ENCODE assay signal across 15 cellular contexts in the genomic region with DNA sequence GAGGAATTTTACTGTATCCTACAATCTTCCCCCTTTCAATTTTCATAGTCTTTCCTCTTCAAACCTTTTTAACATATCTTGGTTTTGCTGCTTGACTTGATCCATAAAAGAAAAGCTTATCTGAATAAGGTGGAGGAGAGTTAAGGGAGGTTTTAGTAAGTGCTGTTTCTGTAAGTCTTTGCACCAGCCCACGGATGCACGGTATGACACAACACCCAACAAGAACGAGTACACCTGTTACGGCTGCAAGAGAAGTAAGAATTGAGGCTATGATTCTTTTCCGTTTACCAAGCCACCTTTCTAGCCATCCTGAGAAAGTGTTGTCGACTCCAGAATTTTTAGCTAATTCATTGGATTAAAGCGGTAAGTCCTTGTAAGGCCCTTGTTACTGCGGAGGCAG. TPM values are rescaled to one million over a fixed set of nuclear protein-coding genes. Genes with fewer than 3 reads are reported as not detected.
A peak's percentile ranks its signal among the peaks of the same experiment; 100 is the strongest.
DNase-seq lines count a peak whose midpoint lies in the region; ATAC-seq, FAIRE-seq and TF ChIP-seq lines count a peak whose summit lies in the region.
"Had no signal": no experiment of that assay in that cellular context is flagged by ENCODE, and none has a peak within 500 bp of the region (broad histone marks: within the 10 kb centered on the region; RNA-seq: fewer than 3 reads in every experiment).

No MANE protein-coding gene starts in this region.

- peak overlapping the region; percentile 38; the same call in 1 of the 2 replicates for H3K4me2 ChIP-seq in HCT116 (ENCODE audit: low read length)

- no peak overlapping the region for H3K27ac Mint-ChIP-seq in activated CD4-positive, alpha-beta memory T cell treated with anti-CD3 and anti-CD28 coated beads for 36 hours
- H3K27ac Mint-ChIP-seq in activated CD4-positive, alpha-beta memory T cell treated with anti-CD3 and anti-CD28 coated beads, Interleukin-2, amount 10 ng/mL, durations not matched to agents 7 days and 5 days = no peak overlapping the region

- CTCF ChIA-PET in activated CD4-positive, alpha-beta memory T cell treated with anti-CD3 and anti-CD28 coated beads for 36 hours (lab: Charles Lee) = interaction anchor here (1.1 to 1.3 kb wide), 3 partner anchors 10 to 24 kb away, joined by 3 to 4 read pairs (median 3); no protein-coding TSS in a partner anchor
- CTCF ChIA-PET in activated CD4-positive, alpha-beta memory T cell treated with anti-CD3 and anti-CD28 coated beads, Interleukin-2, amount 10 ng/mL, durations not matched to agents 7 days and 5 days (lab: Charles Lee) = interaction anchor here (1.0 kb wide), 1 partner anchor 10 kb away, joined by 5 read pairs; no protein-coding TSS in a partner anchor
- CTCF ChIA-PET in HCT116 (lab: Charles Lee) (interaction anchor here (1.3 kb wide), 1 partner anchor 10 kb away, joined by 9 read pairs; no protein-coding TSS in a partner anchor), GM10248 (lab: Yijun Ruan, JAX) (interaction anchor here (1.4 to 2.4 kb wide), 2 partner anchors 10 to 25 kb away, joined by 3 to 10 read pairs; no protein-coding TSS in a partner anchor)

- H3K4me1 ChIP-seq in HCT116 (ENCODE audit: control insufficient read depth in 1 of 2, insufficient read depth in 2 of 2, low read length in 2 of 2) = peaks cover 0 to 8% of the 10 kb centered on the region in 2 experiments; a peak in 2 of 4 replicates
- H3K4me1 ChIP-seq: BE2C had no signal

- H3K27me3 ChIP-seq in HCT116 (ENCODE audit: insufficient read depth, low read length) = no peaks in the 10 kb centered on the region
- H3K27me3 ChIP-seq in bronchial epithelial cell (ENCODE audit: control insufficient read depth, insufficient read depth, low read length) = no peaks in the 10 kb centered on the region
- H3K27me3 ChIP-seq: BE2C had no signal

- intact Hi-C loops in activated CD4-positive, alpha-beta memory T cell treated with anti-CD3 and anti-CD28 coated beads for 36 hours (cut with micrococcal nuclease) = no loop called here
- intact Hi-C loops in HCT116 (cut with micrococcal nuclease) = no loop called here

- H3K36me3 Mint-ChIP-seq in activated CD4-positive, alpha-beta memory T cell treated with anti-CD3 and anti-CD28 coated beads for 36 hours = no peaks in the 10 kb centered on the region
- no peaks in the 10 kb centered on the region for H3K36me3 Mint-ChIP-seq in activated CD4-positive, alpha-beta memory T cell treated with anti-CD3 and anti-CD28 coated beads, Interleukin-2, amount 10 ng/mL, durations not matched to agents 7 days and 5 days (ENCODE audit: low read depth)
- H3K36me3 Mint-ChIP-seq: CD4-positive, alpha-beta memory T cell had no signal

- no peak for TF ChIP-seq RAD21 in HCT116 (IDR thresholded peaks at IDR 0.05; ENCODE audit: low read depth)

- H3K4me3 ChIP-seq in HCT116 (replicated peaks in 1 of 2; ENCODE audit: low read depth in 1 of 2, low read length in 2 of 2) (no peak overlapping the region), bronchial epithelial cell (ENCODE audit: low read depth, low read length) (no peak overlapping the region)
- H3K4me3 ChIP-seq: GM23248 had no signal

- H3K27me3 Mint-ChIP-seq in activated CD4-positive, alpha-beta memory T cell treated with anti-CD3 and anti-CD28 coated beads for 36 hours = peaks cover 3% of the 10 kb centered on the region
- peaks cover 2% of the 10 kb centered on the region for H3K27me3 Mint-ChIP-seq in activated CD4-positive, alpha-beta memory T cell treated with anti-CD3 and anti-CD28 coated beads, Interleukin-2, amount 10 ng/mL, durations not matched to agents 7 days and 5 days

- POLR2A ChIA-PET in activated CD4-positive, alpha-beta memory T cell treated with anti-CD3 and anti-CD28 coated beads for 36 hours (lab: Charles Lee) = no interaction called here
- POLR2A ChIA-PET in activated CD4-positive, alpha-beta memory T cell treated with anti-CD3 and anti-CD28 coated beads, Interleukin-2, amount 10 ng/mL, durations not matched to agents 7 days and 5 days (lab: Charles Lee) = no interaction called here
- POLR2A ChIA-PET in HCT116 (lab: Charles Lee) = no interaction called here
- POLR2A ChIA-PET in GM10248 (lab: Yijun Ruan, JAX) = no interaction called here

- no peaks in the 10 kb centered on the region for H3K9me2 ChIP-seq in HCT116 (ENCODE audit: insufficient read depth)

- ATAC-seq in HCT116 = no peak

- no peak overlapping the region for H3K27ac ChIP-seq in HCT116 (ENCODE audit: low read depth, low read length)
- H3K27ac ChIP-seq: C4-2B, GM23248 had no signal

- H3K9me3 ChIP-seq in HCT116 (ENCODE audit: control insufficient read depth in 1 of 2, insufficient read depth in 1 of 2, low read depth in 1 of 2, low read length in 2 of 2) = no peaks in the 10 kb centered on the region
- H3K9me3 ChIP-seq: BE2C had no signal

- BruUV-seq in HCT116 (replicated peaks; lab: Mats Ljungman, UMichigan) = no TSS peak

- no peak for TF ChIP-seq POLR2A in HCT116 (IDR thresholded peaks at IDR 0.05; ENCODE audit: borderline replicate concordance, extremely low read depth, insufficient read depth, insufficient read length)

- peak; percentile 26 for DNase-seq in activated CD4-positive, alpha-beta memory T cell treated with anti-CD3 and anti-CD28 coated beads for 36 hours
- DNase-seq in activated CD4-positive, alpha-beta memory T cell treated with anti-CD3 and anti-CD28 coated beads, Interleukin-2, amount 10 ng/mL, durations not matched to agents 7 days and 5 days = no peak
- DNase-seq in HCT116 (ENCODE audit: low read depth, low spot score) = no peak
- DNase-seq in bronchial epithelial cell (ENCODE audit: low read depth) = peak; percentile 1
- no peak for DNase-seq in GM10248 (ENCODE audit: extremely low spot score)
- no peak for DNase-seq in effector CD4-positive, alpha-beta T cell
- DNase-seq in DMS 273 (lab: John Stamatoyannopoulos, UW; ENCODE audit: unreplicated experiment) = no peak
- DNase-seq: BE2C; CD4-positive, alpha-beta memory T cell; DMS79; GM23248; H7 had no signal

- H3K4me1 Mint-ChIP-seq in activated CD4-positive, alpha-beta memory T cell treated with anti-CD3 and anti-CD28 coated beads for 36 hours (ENCODE audit: low read depth) = peaks cover 7% of the 10 kb centered on the region
- H3K4me1 Mint-ChIP-seq in activated CD4-positive, alpha-beta memory T cell treated with anti-CD3 and anti-CD28 coated beads, Interleukin-2, amount 10 ng/mL, durations not matched to agents 7 days and 5 days = peaks cover 8% of the 10 kb centered on the region

- peaks cover 3% of the 10 kb centered on the region for H3K9me3 Mint-ChIP-seq in activated CD4-positive, alpha-beta memory T cell treated with anti-CD3 and anti-CD28 coated beads for 36 hours
- H3K9me3 Mint-ChIP-seq in activated CD4-positive, alpha-beta memory T cell treated with anti-CD3 and anti-CD28 coated beads, Interleukin-2, amount 10 ng/mL, durations not matched to agents 7 days and 5 days = no peaks in the 10 kb centered on the region

- no peak for TF ChIP-seq CTCF in HCT116 (IDR thresholded peaks at IDR 0.05 in 2 of 3, conservative IDR thresholded peaks at IDR 0.05 in 1 of 3; ENCODE audit: borderline replicate concordance in 1 of 3, insufficient read depth in 1 of 3, low read depth in 2 of 3, low read length in 2 of 3)
- no peak for TF ChIP-seq CTCF in bronchial epithelial cell (IDR thresholded peaks at IDR 0.05; ENCODE audit: insufficient read depth, low read length, severe bottlenecking)
- TF ChIP-seq CTCF in GM10248 (IDR thresholded peaks at IDR 0.05; ENCODE audit: control extremely low read depth, extremely low read depth, low read depth, missing control alignments) = no peak

- H4K20me1 ChIP-seq in HCT116 (ENCODE audit: insufficient read depth) = no peaks in the 10 kb centered on the region

- peak overlapping the region; percentile 59 for H2AFZ ChIP-seq in HCT116 (ENCODE audit: low read depth, low read length, poor library complexity, severe bottlenecking)
- H2AFZ ChIP-seq: GM23248 had no signal

- no peak overlapping the region for H3K9ac ChIP-seq in HCT116 (ENCODE audit: low read length)
- H3K9ac ChIP-seq: GM23248 had no signal

- H3K36me3 ChIP-seq in HCT116 (ENCODE audit: control insufficient read depth in 1 of 2, insufficient read depth in 2 of 2, low read length in 2 of 2) (no peaks in the 10 kb centered on the region), bronchial epithelial cell (ENCODE audit: control insufficient read depth, insufficient read depth, low read length) (no peaks in the 10 kb centered on the region)
- H3K36me3 ChIP-seq: BE2C had no signal

- no peak overlapping the region for H3K4me3 Mint-ChIP-seq in activated CD4-positive, alpha-beta memory T cell treated with anti-CD3 and anti-CD28 coated beads for 36 hours
- no peak overlapping the region for H3K4me3 Mint-ChIP-seq in activated CD4-positive, alpha-beta memory T cell treated with anti-CD3 and anti-CD28 coated beads, Interleukin-2, amount 10 ng/mL, durations not matched to agents 7 days and 5 days

- RAD21 ChIA-PET in HCT116 (lab: Charles Lee; ENCODE audit: low non-redundant PET in 1 of 2, low total read pairs in 2 of 2, uncharacterized antibody in 2 of 2, unreplicated experiment in 2 of 2) = no interaction called here

- no peaks in the 10 kb centered on the region for H3K79me2 ChIP-seq in HCT116 (ENCODE audit: insufficient read depth, low read length)

- FAIRE-seq in bronchial epithelial cell (lab: Jason Lieb, UNC) = no peak
- FAIRE-seq: A204.1, GM12891 had no signal

TF ChIP-seq in HCT116, 20 proteins besides CTCF, POLR2A, EP300 and RAD21 (continues in another document):
- TF ChIP-seq ELF1 (IDR thresholded peaks at IDR 0.05; ENCODE audit: borderline replicate concordance, low read depth) (no peak), SP1 (IDR thresholded peaks at IDR 0.05; ENCODE audit: low read depth) (no peak), SIN3A (IDR thresholded peaks at IDR 0.05; ENCODE audit: low read depth) (no peak)
- TF ChIP-seq, protein P1, sequence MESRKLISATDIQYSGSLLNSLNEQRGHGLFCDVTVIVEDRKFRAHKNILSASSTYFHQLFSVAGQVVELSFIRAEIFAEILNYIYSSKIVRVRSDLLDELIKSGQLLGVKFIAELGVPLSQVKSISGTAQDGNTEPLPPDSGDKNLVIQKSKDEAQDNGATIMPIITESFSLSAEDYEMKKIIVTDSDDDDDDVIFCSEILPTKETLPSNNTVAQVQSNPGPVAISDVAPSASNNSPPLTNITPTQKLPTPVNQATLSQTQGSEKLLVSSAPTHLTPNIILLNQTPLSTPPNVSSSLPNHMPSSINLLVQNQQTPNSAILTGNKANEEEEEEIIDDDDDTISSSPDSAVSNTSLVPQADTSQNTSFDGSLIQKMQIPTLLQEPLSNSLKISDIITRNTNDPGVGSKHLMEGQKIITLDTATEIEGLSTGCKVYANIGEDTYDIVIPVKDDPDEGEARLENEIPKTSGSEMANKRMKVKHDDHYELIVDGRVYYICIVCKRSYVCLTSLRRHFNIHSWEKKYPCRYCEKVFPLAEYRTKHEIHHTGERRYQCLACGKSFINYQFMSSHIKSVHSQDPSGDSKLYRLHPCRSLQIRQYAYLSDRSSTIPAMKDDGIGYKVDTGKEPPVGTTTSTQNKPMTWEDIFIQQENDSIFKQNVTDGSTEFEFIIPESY (IDR thresholded peaks at IDR 0.05; ENCODE audit: extremely low read depth, insufficient replicate concordance, low read length) = no peak

RNA-seq across cellular contexts. Expression of a gene that starts 26.1 kb away (rescaled TPM):
- 1 to 10 TPM; 4.4 to 4.6 TPM for total RNA-seq in activated CD4-positive, alpha-beta memory T cell treated with anti-CD3 and anti-CD28 coated beads for 36 hours
- 1 to 10 TPM; 4.2 to 4.6 TPM for total RNA-seq in activated CD4-positive, alpha-beta memory T cell treated with anti-CD3 and anti-CD28 coated beads, Interleukin-2, amount 10 ng/mL, durations not matched to agents 7 days and 5 days
- 14.2 TPM for total RNA-seq in HCT116 (2021; ENCODE audit: unreplicated experiment)
- 2.2 and 3.4 TPM in 2 replicates for polyA plus RNA-seq in HCT116 (2012)
- total RNA-seq in bronchial epithelial cell = 6.8 and 7.1 TPM in 2 replicates

Comparison
In these comparisons a context has a peak if more than half of its experiments do, and no peak if none do; other contexts are left out.
1. DNase-seq: peak in activated CD4-positive, alpha-beta memory T cell treated with anti-CD3 and anti-CD28 coated beads for 36 hours (single experiment) and bronchial epithelial cell (single experiment); none in activated CD4-positive, alpha-beta memory T cell treated with anti-CD3 and anti-CD28 coated beads, Interleukin-2, amount 10 ng/mL, durations not matched to agents 7 days and 5 days (single experiment), HCT116 (single experiment), GM10248 (single experiment), effector CD4-positive, alpha-beta T cell (single experiment) and DMS 273 (single experiment).